10 cellular contexts compared by ENCODE assay signal in the genomic region with DNA sequence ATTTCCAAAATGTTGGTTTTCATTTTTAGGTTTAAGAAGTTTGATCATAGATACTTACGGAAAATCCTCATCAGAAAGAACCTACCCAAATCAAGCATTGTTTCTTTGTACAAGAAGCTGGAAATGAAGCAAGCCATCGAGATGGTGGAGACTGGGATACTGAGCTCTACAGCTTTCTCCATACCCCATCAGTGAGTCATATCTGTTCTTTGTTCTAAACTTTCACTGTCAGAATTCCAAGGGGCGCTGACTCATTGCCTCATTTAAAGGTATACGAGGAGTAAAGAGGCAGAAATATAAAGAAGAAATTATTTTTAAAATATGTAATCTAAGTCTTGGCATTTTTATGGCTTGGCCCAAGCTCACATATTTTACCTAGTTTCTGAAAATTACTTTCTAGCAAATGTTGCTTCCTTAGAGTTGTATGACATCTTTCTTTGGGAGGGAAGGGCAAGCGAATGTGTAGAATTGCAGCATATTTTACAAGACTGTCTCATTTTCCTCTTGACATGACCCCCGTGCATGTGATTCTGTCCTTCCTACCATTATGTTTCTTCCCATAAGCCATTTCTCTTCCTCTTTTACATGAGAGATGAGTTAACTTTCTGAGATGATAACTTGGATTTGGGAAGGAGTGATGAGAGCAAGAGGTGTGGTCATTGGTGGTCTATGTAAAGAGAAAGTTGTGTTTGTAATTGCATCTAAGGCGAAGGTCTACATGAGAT. TPM values are rescaled to one million over a fixed set of nuclear protein-coding genes. Genes with fewer than 3 reads are reported as not detected.
A peak's percentile ranks its signal among the peaks of the same experiment; 100 is the strongest.
DNase-seq lines count a peak whose midpoint lies in the region; ATAC-seq and TF ChIP-seq lines count a peak whose summit lies in the region.
"Had no signal": no experiment of that assay in that cellular context is flagged by ENCODE, and none has a peak within 500 bp of the region (broad histone marks: within the 10 kb centered on the region; RNA-seq: fewer than 3 reads in every experiment).

No MANE protein-coding gene starts in this region.

- DNase-seq in SW480 (ENCODE audit: low spot score) (peak; percentile 72), foreskin melanocyte (peak; percentile 50), stomach (peak; percentile 46), NCI-H187 (lab: John Stamatoyannopoulos, UW) (no peak)
- DNase-seq: lower lobe of right lung had no signal

- intact Hi-C loops in stomach (cut with DNase I; ENCODE audit: low total_unique reads), result no loop called here

- H3K4me3 ChIP-seq in HEK293 (ENCODE audit: low read depth, low read length) (no peak overlapping the region), stomach (no peak overlapping the region)
- H3K4me3 ChIP-seq: lower lobe of right lung, Peyer's patch, vagina had no signal

- ATAC-seq in GM21447 (IDR thresholded peaks at IDR 0.05; ENCODE audit: unreplicated experiment) (no peak), GM18870 (IDR thresholded peaks at IDR 0.05; ENCODE audit: unreplicated experiment) (no peak)
- ATAC-seq: lower lobe of right lung had no signal

- no peaks in the 10 kb centered on the region for H3K36me3 ChIP-seq in HEK293 (ENCODE audit: control insufficient read depth in 2 of 2, insufficient read depth in 1 of 2, low read length in 2 of 2)
- peaks cover 0 to 1% (median 0%) of the 10 kb centered on the region in 4 donors for H3K36me3 ChIP-seq in stomach
- H3K36me3 ChIP-seq: lower lobe of right lung, Peyer's patch, vagina had no signal

- WGBS in stomach, 5 donors, result 64 to 68% (median 66%) methylated on average over 7 of the region's 7 CpGs

- POLR2A ChIA-PET in HEK293 (lab: Yijun Ruan, JAX), result no interaction called here

- H3K27ac ChIP-seq in HEK293 (ENCODE audit: extremely low read depth, low read depth, low read length) (no peak overlapping the region), stomach (peak overlapping the region in 4 of 5 donors; percentile 7 to 64 (median 50))
- H3K27ac ChIP-seq: lower lobe of right lung, Peyer's patch, vagina had no signal

- no peaks in the 10 kb centered on the region for H3K27me3 ChIP-seq in stomach
- H3K27me3 ChIP-seq: Peyer's patch, vagina had no signal

- CTCF ChIA-PET in HEK293 (lab: Yijun Ruan, JAX), result interaction anchor here (0.6 to 1.7 kb wide), 4 partner anchors 8 to 489 kb away, joined by 3 to 10 read pairs (median 6); a partner anchor contains a TSS

- no peak for TF ChIP-seq EP300 in stomach (IDR thresholded peaks at IDR 0.05)

- no peak for TF ChIP-seq POLR2A in stomach (IDR thresholded peaks at IDR 0.05)

- TF ChIP-seq CTCF in HEK293 (tag by site-specific recombination; IDR thresholded peaks at IDR 0.05) (no peak), stomach (IDR thresholded peaks at IDR 0.05) (no peak)

- H3K9me3 ChIP-seq in HEK293 (ENCODE audit: control insufficient read depth, insufficient read depth, low read depth, low read length) (no peaks in the 10 kb centered on the region), stomach (no peaks in the 10 kb centered on the region)
- H3K9me3 ChIP-seq: lower lobe of right lung, Peyer's patch, vagina had no signal

- H3K4me1 ChIP-seq in HEK293 (ENCODE audit: control insufficient read depth, insufficient read depth, low read length) (no peaks in the 10 kb centered on the region), stomach (peaks cover 0 to 69% (median 3%) of the 10 kb centered on the region in 4 donors)
- H3K4me1 ChIP-seq: lower lobe of right lung, Peyer's patch had no signal

TF ChIP-seq in HEK293, 187 proteins besides CTCF, POLR2A, EP300 and RAD21:
- TF ChIP-seq HOXD13 (CRISPR knock-in tag; IDR thresholded peaks at IDR 0.05; ENCODE audit: borderline replicate concordance), result no peak
- no peak for TF ChIP-seq ZNF629 (tag by site-specific recombination; IDR thresholded peaks at IDR 0.05)
- TF ChIP-seq, protein P1, sequence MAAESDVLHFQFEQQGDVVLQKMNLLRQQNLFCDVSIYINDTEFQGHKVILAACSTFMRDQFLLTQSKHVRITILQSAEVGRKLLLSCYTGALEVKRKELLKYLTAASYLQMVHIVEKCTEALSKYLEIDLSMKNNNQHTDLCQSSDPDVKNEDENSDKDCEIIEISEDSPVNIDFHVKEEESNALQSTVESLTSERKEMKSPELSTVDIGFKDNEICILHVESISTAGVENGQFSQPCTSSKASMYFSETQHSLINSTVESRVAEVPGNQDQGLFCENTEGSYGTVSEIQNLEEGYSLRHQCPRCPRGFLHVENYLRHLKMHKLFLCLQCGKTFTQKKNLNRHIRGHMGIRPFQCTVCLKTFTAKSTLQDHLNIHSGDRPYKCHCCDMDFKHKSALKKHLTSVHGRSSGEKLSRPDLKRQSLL (tag by site-specific recombination; IDR thresholded peaks at IDR 0.05), result 0 out of 2 replicates have a peak, but pooled peaks have one; percentile 51
- TF ChIP-seq ZNF202 (tag by site-specific recombination; IDR thresholded peaks at IDR 0.05; ENCODE audit: borderline replicate concordance), result no peak

RNA-seq across cellular contexts. Expression of a gene that starts 41.2 kb away (rescaled TPM):
- 100 to 1,000 TPM in 3 of 5 donors, 10 to 100 TPM in 1, not detected in 1; 92.4 to 143 (median 117) TPM for total RNA-seq in stomach
- polyA plus RNA-seq in stomach, result 10 to 100 TPM in 1 of 3 donors, 1 to 10 TPM in 2; 4.7 to 18.0 (median 8.9) TPM
- total RNA-seq: lower lobe of right lung, Peyer's patch, vagina had no signal

Comparison
In these comparisons a context has a peak if more than half of its experiments do, and no peak if none do; other contexts are left out.
1. DNase-seq: peak in SW480 (single experiment), foreskin melanocyte (single experiment) and stomach (single experiment); none in NCI-H187 (0 of 2).